ENCODE assay signal across 20 cellular contexts in the genomic region with DNA sequence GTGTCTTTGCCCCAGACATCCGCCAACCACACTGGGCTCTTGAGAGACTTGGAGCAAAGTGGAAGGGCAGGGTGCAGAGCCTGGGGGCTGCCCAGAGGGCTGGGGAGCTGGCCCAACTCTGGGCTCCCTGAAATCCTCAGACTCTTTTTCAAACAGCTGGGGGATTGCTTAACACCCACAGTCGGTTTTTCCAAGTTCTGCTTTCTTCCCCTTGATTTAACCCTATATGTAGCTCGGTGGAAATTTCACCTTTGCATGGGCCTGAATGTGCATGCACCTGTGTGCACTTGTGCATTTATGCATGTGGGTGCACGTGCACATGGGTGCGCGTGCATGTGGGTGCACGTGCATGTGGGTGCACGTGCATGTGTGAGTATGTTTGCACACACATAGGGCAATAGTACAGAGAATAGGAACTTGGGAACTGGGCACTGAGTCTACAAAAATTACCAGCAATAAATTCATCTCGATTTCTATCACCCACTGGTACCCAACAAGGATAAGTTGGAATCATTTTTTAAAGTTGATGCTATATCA. TPM values are rescaled to one million over a fixed set of nuclear protein-coding genes. Genes with fewer than 3 reads are reported as not detected.
"Had no signal": no experiment of that assay in that cellular context is flagged by ENCODE, and none has a peak within 500 bp of the region (broad histone marks: within the 10 kb centered on the region; RNA-seq: fewer than 3 reads in every experiment).

No MANE protein-coding gene starts in this region.

- H3K27me3 ChIP-seq: sigmoid colon, spleen had no signal

- H3K27ac ChIP-seq: coronary artery, sigmoid colon, spleen had no signal

- DNase-seq: activated B cell treated with CpG ODN at 0.5 μM for 24 hours; activated CD4-positive, alpha-beta T cell treated with anti-CD3 and anti-CD28 coated beads for 48 hours; activated CD8-positive, alpha-beta memory T cell treated with anti-CD3 and anti-CD28 coated beads, Interleukin-2, amount 50 U/mL, for 48 hours; activated CD8-positive, alpha-beta T cell treated with anti-CD3 and anti-CD28 coated beads, Interleukin-2, amount 10 ng/mL, durations not matched to agents 7 days and 5 days; activated gamma-delta T cell; activated T-cell treated with anti-CD3 and anti-CD28 coated beads, Interleukin-2, amount 50 U/mL, for 72 hours; amniotic stem cell; central memory CD4-positive, alpha-beta T cell; effector memory CD4-positive, alpha-beta T cell; foreskin fibroblast; glutamatergic neuron; hypothalamus; sigmoid colon; spleen; stimulated activated naive CD8-positive, alpha-beta T cell treated with anti-CD3 and anti-CD28 coated beads, Interleukin-15, amount 100 ng/mL, for 72 hours; T-helper 2 cell had no signal

- H3K4me3 ChIP-seq: coronary artery, sigmoid colon, spleen had no signal

- H3K4me3 Mint-ChIP-seq: activated B cell treated with CpG ODN at 0.5 μM for 24 hours; activated CD8-positive, alpha-beta T cell treated with anti-CD3 and anti-CD28 coated beads, Interleukin-2, amount 10 ng/mL, durations not matched to agents 7 days and 5 days; activated naive CD8-positive, alpha-beta T cell; activated T-cell treated with anti-CD3 and anti-CD28 coated beads, Interleukin-2, amount 50 U/mL, for 72 hours; mesothelial cell of epicardium; neural crest cell; stimulated activated naive CD8-positive, alpha-beta T cell treated with anti-CD3 and anti-CD28 coated beads, Interleukin-15, amount 100 ng/mL, for 72 hours had no signal

- H3K27me3 Mint-ChIP-seq: stimulated activated naive CD8-positive, alpha-beta T cell treated with anti-CD3 and anti-CD28 coated beads, Interleukin-15, amount 100 ng/mL, for 72 hours had no signal

- H3K36me3 ChIP-seq: sigmoid colon, spleen had no signal

- H3K4me1 Mint-ChIP-seq: activated B cell treated with CpG ODN at 0.5 μM for 24 hours; mesothelial cell of epicardium; neural crest cell; stimulated activated naive CD8-positive, alpha-beta T cell treated with anti-CD3 and anti-CD28 coated beads, Interleukin-15, amount 100 ng/mL, for 72 hours had no signal

- H3K4me1 ChIP-seq: sigmoid colon had no signal

- H3K27ac Mint-ChIP-seq: activated B cell treated with CpG ODN at 0.5 μM for 24 hours; activated CD8-positive, alpha-beta T cell treated with anti-CD3 and anti-CD28 coated beads, Interleukin-2, amount 10 ng/mL, durations not matched to agents 7 days and 5 days; activated naive CD8-positive, alpha-beta T cell; activated T-cell treated with anti-CD3 and anti-CD28 coated beads, Interleukin-2, amount 50 U/mL, for 72 hours; mesothelial cell of epicardium; stimulated activated naive CD8-positive, alpha-beta T cell treated with anti-CD3 and anti-CD28 coated beads, Interleukin-15, amount 100 ng/mL, for 72 hours had no signal

RNA-seq across cellular contexts. Expression of gene RFLNA, which starts 52.3 kb away (rescaled TPM):
- total RNA-seq: activated B cell treated with CpG ODN at 0.5 μM for 24 hours; activated CD8-positive, alpha-beta T cell treated with anti-CD3 and anti-CD28 coated beads, Interleukin-2, amount 10 ng/mL, durations not matched to agents 7 days and 5 days; activated T-cell treated with anti-CD3 and anti-CD28 coated beads, Interleukin-2, amount 50 U/mL, for 72 hours had no signal
